2 cellular contexts compared by ENCODE assay signal in the genomic region with DNA sequence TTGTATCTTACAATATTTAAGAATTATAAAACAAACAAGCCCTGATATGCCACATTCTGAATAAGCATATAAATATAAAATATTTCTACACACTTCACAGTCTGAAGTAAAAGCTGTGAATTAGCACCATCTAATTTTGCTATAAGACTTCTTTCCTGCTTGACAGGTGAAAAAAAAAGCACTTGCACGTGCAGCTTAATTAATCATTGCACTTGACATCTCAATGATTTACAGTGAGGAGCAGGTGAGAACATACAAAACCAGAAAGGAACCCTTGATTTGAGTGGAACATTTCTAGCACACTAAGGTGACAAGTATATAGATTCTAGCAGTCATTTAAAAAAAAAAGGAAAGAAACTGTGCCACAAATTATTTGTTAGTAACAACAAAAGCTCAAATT.
TF ChIP-seq lines count a peak whose summit lies in the region.

No MANE protein-coding gene starts in this region.

TF ChIP-seq in GM23338, 12 proteins besides CTCF, POLR2A, EP300 and RAD21:
- TF ChIP-seq EZH2 (IDR thresholded peaks at IDR 0.05; ENCODE audit: low read depth, unreplicated experiment) (no peak), NANOG (IDR thresholded peaks at IDR 0.05; ENCODE audit: borderline replicate concordance) (no peak), EZH2phosphoT487 (IDR thresholded peaks at IDR 0.05; ENCODE audit: unreplicated experiment) (no peak), ZNF331 (CRISPR knock-in tag; IDR thresholded peaks at IDR 0.05; ENCODE audit: low read depth) (no peak), STAT1 (IDR thresholded peaks at IDR 0.05; ENCODE audit: unreplicated experiment) (no peak)

TF ChIP-seq in GM12878, 131 proteins besides CTCF, POLR2A, EP300 and RAD21:
- TF ChIP-seq ATF7 (IDR thresholded peaks at IDR 0.05; ENCODE audit: low read depth): no peak
- peak; percentile 81 to 86; a peak in 3 of 4 replicates for TF ChIP-seq BHLHE40 (IDR thresholded peaks at IDR 0.05; ENCODE audit: borderline replicate concordance in 1 of 2, low read depth in 2 of 2, low read length in 1 of 2)
- TF ChIP-seq, protein P1, sequence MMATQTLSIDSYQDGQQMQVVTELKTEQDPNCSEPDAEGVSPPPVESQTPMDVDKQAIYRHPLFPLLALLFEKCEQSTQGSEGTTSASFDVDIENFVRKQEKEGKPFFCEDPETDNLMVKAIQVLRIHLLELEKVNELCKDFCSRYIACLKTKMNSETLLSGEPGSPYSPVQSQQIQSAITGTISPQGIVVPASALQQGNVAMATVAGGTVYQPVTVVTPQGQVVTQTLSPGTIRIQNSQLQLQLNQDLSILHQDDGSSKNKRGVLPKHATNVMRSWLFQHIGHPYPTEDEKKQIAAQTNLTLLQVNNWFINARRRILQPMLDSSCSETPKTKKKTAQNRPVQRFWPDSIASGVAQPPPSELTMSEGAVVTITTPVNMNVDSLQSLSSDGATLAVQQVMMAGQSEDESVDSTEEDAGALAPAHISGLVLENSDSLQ (IDR thresholded peaks at IDR 0.05): peak; percentile 39; the same call in 1 of the 2 replicates
TF ChIP-seq in GM12878: peak in this region for 2.
